ENCODE assay signal across 1 cellular context in the genomic region with DNA sequence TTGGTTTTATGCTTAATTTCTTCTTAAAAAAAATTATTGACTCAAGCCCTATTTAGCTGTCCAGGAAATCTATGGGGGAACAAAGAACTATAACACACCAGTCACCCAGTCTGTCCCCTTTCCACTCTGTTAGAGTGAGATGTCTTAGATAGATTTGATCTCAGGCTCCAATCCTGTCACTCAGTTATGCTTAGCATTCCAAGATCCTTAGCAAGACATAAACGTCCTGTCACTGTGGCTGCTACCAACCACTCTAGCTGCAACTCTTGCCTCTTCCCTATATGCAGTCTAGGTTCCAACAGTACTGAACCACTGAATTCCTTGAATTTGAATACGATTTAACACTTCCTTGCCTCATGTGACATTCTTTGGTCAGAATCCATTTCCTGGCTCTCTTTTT.
TF ChIP-seq lines count a peak whose summit lies in the region.

No MANE protein-coding gene starts in this region.

TF ChIP-seq in H1, 55 proteins besides CTCF, POLR2A, EP300 and RAD21:
- TF ChIP-seq RXRA (IDR thresholded peaks at IDR 0.05; ENCODE audit: insufficient read depth, low read depth, low read length) (no peak), KDM4A (IDR thresholded peaks at IDR 0.05; ENCODE audit: low read depth, low read length, severe bottlenecking) (no peak), SP1 (IDR thresholded peaks at IDR 0.05; ENCODE audit: low read depth, low read length) (no peak), ZNF274 (IDR thresholded peaks at IDR 0.05; ENCODE audit: borderline replicate concordance, extremely low read depth, low read length) (no peak), YY1 (IDR thresholded peaks at IDR 0.05; ENCODE audit: low read depth, low read length) (no peak), SP4 (IDR thresholded peaks at IDR 0.05; ENCODE audit: low read length) (no peak), PHF8 (conservative IDR thresholded peaks at IDR 0.05; ENCODE audit: low read depth, low read length) (no peak), JUN (IDR thresholded peaks at IDR 0.05; ENCODE audit: low read depth, low read length) (no peak), GTF2F1 (IDR thresholded peaks at IDR 0.05; ENCODE audit: borderline replicate concordance, low read depth, low read length) (no peak), SUZ12 (IDR thresholded peaks at IDR 0.05; ENCODE audit: low read length) (no peak), MAFK (IDR thresholded peaks at IDR 0.05; ENCODE audit: low read depth, low read length) (no peak)
